2 cellular contexts compared by ENCODE assay signal in genomic region chr16:50718061-50718760, GRCh38.
TF ChIP-seq lines count a peak whose summit lies in the region.

No MANE protein-coding gene starts in this region.

TF ChIP-seq in IMR-90, 13 proteins besides CTCF, POLR2A, EP300 and RAD21:
- TF ChIP-seq CHD1 (IDR thresholded peaks at IDR 0.05; ENCODE audit: low read depth, low read length) (no peak), BHLHE40 (IDR thresholded peaks at IDR 0.05; ENCODE audit: low read depth, low read length) (peak; percentile 26; the same call in 1 of the 2 replicates)

TF ChIP-seq in K562, 482 proteins besides CTCF, POLR2A, EP300 and RAD21:
- TF ChIP-seq USF2 (CRISPR knock-in tag; IDR thresholded peaks at IDR 0.05), result peak; percentile 27; the same call in 1 of the 2 replicates
- peak; percentile 32; the same call in 1 of the 2 replicates for TF ChIP-seq JUND (IDR thresholded peaks at IDR 0.05; ENCODE audit: borderline replicate concordance, low read depth, low read length)
- TF ChIP-seq JUND (tag; IDR thresholded peaks at IDR 0.05; ENCODE audit: borderline replicate concordance, low read depth, low read length), result peak; percentile 43; the same call in 1 of the 3 replicates
- no peak for TF ChIP-seq ZNF41 (CRISPR knock-in tag; conservative IDR thresholded peaks at IDR 0.05)
- TF ChIP-seq CTCFL (IDR thresholded peaks at IDR 0.05; ENCODE audit: borderline replicate concordance, insufficient read depth, low read depth, low read length, poor library complexity, severe bottlenecking), result no peak
- peak; percentile 37; the same call in 1 of the 2 replicates for TF ChIP-seq SPI1 (IDR thresholded peaks at IDR 0.05; ENCODE audit: borderline replicate concordance, low read depth, low read length)
- no peak for TF ChIP-seq ZNF23 (CRISPR knock-in tag; IDR thresholded peaks at IDR 0.05)
- TF ChIP-seq ZNF507 (tag; conservative IDR thresholded peaks at IDR 0.05), result no peak
- TF ChIP-seq DACH1 (IDR thresholded peaks at IDR 0.05; ENCODE audit: partially characterized antibody), result no peak
- TF ChIP-seq ZNF57 (CRISPR knock-in tag; IDR thresholded peaks at IDR 0.05), result no peak
- no peak for TF ChIP-seq ZNF24 (IDR thresholded peaks at IDR 0.05)
- TF ChIP-seq ELF2 (CRISPR knock-in tag; IDR thresholded peaks at IDR 0.05), result no peak
- peak; percentile 21; the same call in 1 of the 2 replicates for TF ChIP-seq ATF3 (IDR thresholded peaks at IDR 0.05)
- TF ChIP-seq ATF3 (CRISPR knock-in tag; conservative IDR thresholded peaks at IDR 0.05), result no peak
- no peak for TF ChIP-seq U2AF2 (optimal IDR thresholded peaks at IDR 0.05; ENCODE audit: low read depth, low read length)
- no peak for TF ChIP-seq ESRRA (IDR thresholded peaks at IDR 0.05; ENCODE audit: borderline replicate concordance, low read depth)
- TF ChIP-seq GABPA (tag; conservative IDR thresholded peaks at IDR 0.05; ENCODE audit: low read depth), result peak; percentile 41; the same call in 1 of the 2 replicates
- TF ChIP-seq FOSL1 (tag; conservative IDR thresholded peaks at IDR 0.05), result peak; percentile 72
- no peak for TF ChIP-seq ATF1 (CRISPR knock-in tag; IDR thresholded peaks at IDR 0.05)
- TF ChIP-seq ATF1 (tag; IDR thresholded peaks at IDR 0.05), result 0 out of 2 replicates have a peak, but pooled peaks have one; percentile 14
- TF ChIP-seq ATF7 (IDR thresholded peaks at IDR 0.05), result no peak
- peak; percentile 56 for TF ChIP-seq BHLHE40 (IDR thresholded peaks at IDR 0.05; ENCODE audit: low read length)
- peak; percentile 43; the same call in 1 of the 2 replicates for TF ChIP-seq TFE3 (CRISPR knock-in tag; IDR thresholded peaks at IDR 0.05)
- no peak for TF ChIP-seq ZNF584 (CRISPR knock-in tag; IDR thresholded peaks at IDR 0.05; ENCODE audit: low read depth)
- TF ChIP-seq PRDM10 (IDR thresholded peaks at IDR 0.05; ENCODE audit: partially characterized antibody), result no peak
- no peak for TF ChIP-seq ADNP (tag; IDR thresholded peaks at IDR 0.05)
- TF ChIP-seq CHCHD3 (CRISPR knock-in tag; IDR thresholded peaks at IDR 0.05), result no peak
- TF ChIP-seq HINFP (tag; conservative IDR thresholded peaks at IDR 0.05; ENCODE audit: low read depth), result no peak
- no peak for TF ChIP-seq ZNF347 (CRISPR knock-in tag; IDR thresholded peaks at IDR 0.05; ENCODE audit: low read depth)
- no peak for TF ChIP-seq DEAF1 (CRISPR knock-in tag; IDR thresholded peaks at IDR 0.05)
